Comparison of ENCODE assay signal across 20 cellular contexts in the genomic region with DNA sequence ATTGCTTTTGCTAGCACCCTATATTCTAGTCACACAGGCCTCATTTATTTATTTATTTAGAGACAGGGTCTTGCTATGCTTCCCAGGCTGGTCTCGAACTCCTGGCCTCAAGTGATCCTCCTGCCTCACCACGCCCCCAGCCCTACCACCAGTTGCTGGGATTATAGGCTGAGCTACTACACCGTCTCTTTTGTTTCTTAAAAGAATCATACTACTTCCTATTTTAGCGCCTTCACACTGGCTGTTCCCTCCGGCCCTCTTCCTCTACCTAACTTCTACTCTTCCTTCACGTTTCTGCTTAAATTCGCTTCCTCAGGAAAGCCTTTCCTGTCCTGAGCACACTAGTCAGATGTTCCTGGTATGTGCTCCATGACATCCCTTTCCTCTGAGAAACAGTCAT.
"Had no signal": no experiment of that assay in that cellular context is flagged by ENCODE, and none has a peak within 500 bp of the region (broad histone marks: within the 10 kb centered on the region; RNA-seq: fewer than 3 reads in every experiment).

No MANE protein-coding gene starts in this region.

- H3K4me1 ChIP-seq: prostate gland, right atrium auricular region, tibial artery, uterus had no signal

- H3K9me3 ChIP-seq: prostate gland, right atrium auricular region, tibial artery, uterus had no signal

- FAIRE-seq: TTC549 had no signal

- DNase-seq: activated CD4-positive, alpha-beta memory T cell treated with anti-CD3 and anti-CD28 coated beads, Interleukin-2, amount 10 ng/mL, durations not matched to agents 7 days and 5 days; activated CD4-positive, CD25-positive, alpha-beta regulatory T cell; activated naive CD4-positive, alpha-beta T cell; activated naive CD8-positive, alpha-beta T cell treated with anti-CD3 and anti-CD28 coated beads for 36 hours; activated T-cell treated with anti-CD3 and anti-CD28 coated beads, Interleukin-2, amount 50 U/mL, for 1 hour; amniotic stem cell; dermis blood vessel endothelial cell; effector memory CD4-positive, alpha-beta T cell; immature natural killer cell; stimulated activated CD4-positive, alpha-beta T cell treated with anti-CD3 and anti-CD28 coated beads, Interleukin-2, amount 100 ng/mL, for 24 hours; stimulated activated naive CD8-positive, alpha-beta T cell treated with anti-CD3 and anti-CD28 coated beads, Interleukin-15, Interleukin-2, amounts not matched to agents 100 U/mL and 50 U/mL, for 24 hours; substantia nigra; tibial artery; uterus had no signal

- H3K4me3 Mint-ChIP-seq: activated CD4-positive, alpha-beta memory T cell treated with anti-CD3 and anti-CD28 coated beads, Interleukin-2, amount 10 ng/mL, durations not matched to agents 7 days and 5 days; activated naive CD8-positive, alpha-beta T cell treated with anti-CD3 and anti-CD28 coated beads for 36 hours; activated T-helper 17 cell treated with anti-CD3 and anti-CD28 coated beads, Interleukin-2, amount 50 U/mL, for 72 hours; immature natural killer cell; memory B cell; neural crest cell had no signal

- H3K27me3 ChIP-seq: right atrium auricular region, tibial artery, uterus had no signal

- H3K27me3 Mint-ChIP-seq: activated CD4-positive, alpha-beta memory T cell treated with anti-CD3 and anti-CD28 coated beads, Interleukin-2, amount 10 ng/mL, durations not matched to agents 7 days and 5 days; memory B cell had no signal

- H3K4me1 Mint-ChIP-seq: activated naive CD8-positive, alpha-beta T cell treated with anti-CD3 and anti-CD28 coated beads for 36 hours; activated T-helper 17 cell treated with anti-CD3 and anti-CD28 coated beads, Interleukin-2, amount 50 U/mL, for 72 hours; immature natural killer cell; neural crest cell had no signal

- H3K27ac Mint-ChIP-seq: activated CD4-positive, alpha-beta memory T cell treated with anti-CD3 and anti-CD28 coated beads, Interleukin-2, amount 10 ng/mL, durations not matched to agents 7 days and 5 days; activated naive CD8-positive, alpha-beta T cell treated with anti-CD3 and anti-CD28 coated beads for 36 hours; activated T-helper 17 cell treated with anti-CD3 and anti-CD28 coated beads, Interleukin-2, amount 50 U/mL, for 72 hours; immature natural killer cell; memory B cell had no signal

- H3K27ac ChIP-seq: prostate gland, right atrium auricular region, tibial artery, uterus had no signal

- H3K36me3 ChIP-seq: prostate gland, right atrium auricular region, tibial artery, uterus had no signal

- H3K36me3 Mint-ChIP-seq: activated naive CD8-positive, alpha-beta T cell treated with anti-CD3 and anti-CD28 coated beads for 36 hours; memory B cell had no signal

- H3K4me3 ChIP-seq: prostate gland, right atrium auricular region, tibial artery, uterus had no signal

- H3K9me3 Mint-ChIP-seq: activated CD4-positive, alpha-beta memory T cell treated with anti-CD3 and anti-CD28 coated beads, Interleukin-2, amount 10 ng/mL, durations not matched to agents 7 days and 5 days; activated naive CD8-positive, alpha-beta T cell treated with anti-CD3 and anti-CD28 coated beads for 36 hours; activated T-helper 17 cell treated with anti-CD3 and anti-CD28 coated beads, Interleukin-2, amount 50 U/mL, for 72 hours; memory B cell; neural crest cell had no signal
